In the genomic region with DNA sequence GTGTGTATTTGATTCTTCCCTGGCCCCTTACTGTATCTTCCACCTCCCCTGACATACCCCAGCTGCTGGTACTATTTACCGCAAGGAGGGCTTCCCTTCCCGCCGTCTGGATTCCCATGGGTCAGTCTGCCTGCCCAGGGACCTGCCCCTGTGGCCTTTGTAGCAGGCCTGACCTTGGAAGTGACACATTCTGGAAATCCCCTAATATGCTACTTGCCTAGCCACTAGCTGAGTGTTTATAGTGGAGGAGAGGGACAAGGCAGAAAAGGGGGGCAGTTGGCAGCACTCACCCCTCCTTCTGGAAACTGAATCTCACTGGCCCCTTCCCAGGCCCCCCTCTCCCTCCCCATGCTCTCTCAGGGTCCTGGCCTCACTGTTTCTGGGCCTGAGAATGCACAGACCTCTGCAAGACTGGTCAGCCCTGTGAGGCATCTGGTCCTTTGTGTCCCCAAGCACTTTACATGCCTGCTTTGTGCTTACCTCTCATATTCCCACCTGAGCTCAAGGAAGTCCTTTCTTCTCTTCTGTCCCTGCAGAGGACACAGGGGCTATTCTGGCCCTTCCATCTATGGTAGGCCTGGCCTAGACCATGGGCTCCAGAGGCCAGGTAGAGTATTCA, we compare ENCODE assay signal across 21 cellular contexts. TPM values are rescaled to one million over a fixed set of nuclear protein-coding genes. Genes with fewer than 3 reads are reported as not detected.
DNase-seq lines count a peak whose midpoint lies in the region; TF ChIP-seq lines count a peak whose summit lies in the region.
"Had no signal": no experiment of that assay in that cellular context is flagged by ENCODE, and none has a peak within 500 bp of the region (broad histone marks: within the 10 kb centered on the region; RNA-seq: fewer than 3 reads in every experiment).

No MANE protein-coding gene starts in this region.

- no peak overlapping the region for H2BK120ac ChIP-seq in mesenchymal stem cell (ENCODE audit: low read depth, low read length)

- CTCF ChIA-PET in activated naive CD4-positive, alpha-beta T cell treated with anti-CD3 and anti-CD28 coated beads for 36 hours (lab: Charles Lee), result no interaction called here

- DNase-seq in HK-2 (ENCODE audit: unreplicated experiment) (peak; percentile 16), fibroblast of villous mesenchyme (ENCODE audit: low read depth) (peak; percentile 2), mesenchymal stem cell (peak; percentile 43), kidney glomerular epithelial cell (lab: John Stamatoyannopoulos, UW) (no peak), endodermal cell (no peak)
- no peak for DNase-seq in activated effector memory CD4-positive, alpha-beta T cell treated with Interleukin-2 at 50 U/mL for 16 hours
- no peak for DNase-seq in activated naive CD4-positive, alpha-beta T cell treated with anti-CD3 and anti-CD28 coated beads for 36 hours
- DNase-seq: activated CD8-positive, alpha-beta T cell treated with anti-CD3 and anti-CD28 coated beads for 36 hours; activated gamma-delta T cell treated with Interleukin-2 at 50 U/mL for 16 hours; C1 segment of cervical spinal cord; heart left ventricle; KBM-7; NCI-H1436 treated with DMSO at 0.1 percent for 48 hours; NCI-H524; upper lobe of left lung had no signal

- H3K27ac Mint-ChIP-seq in activated naive CD4-positive, alpha-beta T cell treated with anti-CD3 and anti-CD28 coated beads for 36 hours, result no peak overlapping the region
- H3K27ac Mint-ChIP-seq in endodermal cell, result no peak overlapping the region
- H3K27ac Mint-ChIP-seq: activated CD8-positive, alpha-beta T cell treated with anti-CD3 and anti-CD28 coated beads for 36 hours; dendritic cell treated with granulocyte-macrophage colony-stimulating factor and Interleukin-4, amounts not matched to agents 40 ng/mL and 50 ng/mL, for 4 days had no signal

- H4K8ac ChIP-seq in mesenchymal stem cell (ENCODE audit: low read length), result no peak overlapping the region

- no peak overlapping the region for H2BK5ac ChIP-seq in mesenchymal stem cell (ENCODE audit: low read depth, low read length, poor library complexity, severe bottlenecking)

- no peak overlapping the region for H3K4ac ChIP-seq in mesenchymal stem cell (ENCODE audit: low read depth in 1 of 2, low read length in 2 of 2)

- 26% methylated on average over 3 of the region's 3 CpGs for WGBS in mesenchymal stem cell
- 89 to 100% methylated on average over 3 of the region's 3 CpGs for WGBS in endodermal cell (ENCODE audit: insufficient coverage in 1 of 2, insufficient read length in 1 of 2), 2 experiments

- H3K27me3 Mint-ChIP-seq in activated naive CD4-positive, alpha-beta T cell treated with anti-CD3 and anti-CD28 coated beads for 36 hours (ENCODE audit: low read depth), result no peaks in the 10 kb centered on the region
- peaks cover 35% of the 10 kb centered on the region for H3K27me3 Mint-ChIP-seq in endodermal cell (ENCODE audit: insufficient read depth)

- H3K9ac ChIP-seq in BLaER1 (no peak overlapping the region), mesenchymal stem cell (ENCODE audit: low read length) (no peak overlapping the region), endodermal cell (ENCODE audit: extremely low read depth, low read length, poor library complexity, severe bottlenecking) (no peak overlapping the region)

- no peak overlapping the region for H3K4me3 Mint-ChIP-seq in activated naive CD4-positive, alpha-beta T cell treated with anti-CD3 and anti-CD28 coated beads for 36 hours
- H3K4me3 Mint-ChIP-seq in endodermal cell, result no peak overlapping the region
- H3K4me3 Mint-ChIP-seq: activated CD8-positive, alpha-beta T cell treated with anti-CD3 and anti-CD28 coated beads for 36 hours; dendritic cell treated with granulocyte-macrophage colony-stimulating factor and Interleukin-4, amounts not matched to agents 40 ng/mL and 50 ng/mL, for 4 days had no signal

- 0 out of 2 replicates have a peak overlapping the region, but pooled peaks have one; percentile 30 for H3K4me2 ChIP-seq in BLaER1
- H3K4me2 ChIP-seq in mesenchymal stem cell (ENCODE audit: low read length, poor library complexity, severe bottlenecking), result no peak overlapping the region

- no peak overlapping the region for H4K91ac ChIP-seq in mesenchymal stem cell (ENCODE audit: low read length)

- no peaks in the 10 kb centered on the region for H3K4me1 Mint-ChIP-seq in activated naive CD4-positive, alpha-beta T cell treated with anti-CD3 and anti-CD28 coated beads for 36 hours (ENCODE audit: low read depth)
- H3K4me1 Mint-ChIP-seq in endodermal cell, result peaks cover 9% of the 10 kb centered on the region

- peaks cover 7% of the 10 kb centered on the region for H3K4me1 ChIP-seq in BLaER1
- peaks cover 2% of the 10 kb centered on the region for H3K4me1 ChIP-seq in mesenchymal stem cell (ENCODE audit: control insufficient read depth, insufficient read depth, low read depth, low read length)
- H3K4me1 ChIP-seq in endodermal cell (ENCODE audit: control insufficient read depth, insufficient read depth, low read length), result no peaks in the 10 kb centered on the region
- H3K4me1 ChIP-seq: breast epithelium, HAP-1 had no signal

- TF ChIP-seq CTCF in fibroblast of villous mesenchyme (IDR thresholded peaks at IDR 0.05; ENCODE audit: insufficient read depth, low read depth, low read length) (no peak), endodermal cell (conservative IDR thresholded peaks at IDR 0.05) (no peak)

- H3K36me3 ChIP-seq in BLaER1 (no peaks in the 10 kb centered on the region), mesenchymal stem cell (ENCODE audit: control insufficient read depth in 1 of 2, insufficient read depth in 2 of 2, low read depth in 1 of 2, low read length in 2 of 2) (no peaks in the 10 kb centered on the region), endodermal cell (ENCODE audit: control insufficient read depth, insufficient read depth, low read length) (no peaks in the 10 kb centered on the region)
- H3K36me3 ChIP-seq: breast epithelium, HAP-1, heart left ventricle, upper lobe of left lung had no signal

- H2AFZ ChIP-seq in mesenchymal stem cell (ENCODE audit: low read depth, low read length), result no peak overlapping the region

- H3K36me3 Mint-ChIP-seq in activated naive CD4-positive, alpha-beta T cell treated with anti-CD3 and anti-CD28 coated beads for 36 hours (ENCODE audit: low read depth), result no peaks in the 10 kb centered on the region
- no peaks in the 10 kb centered on the region for H3K36me3 Mint-ChIP-seq in endodermal cell (ENCODE audit: low read depth)

- H3K9me3 ChIP-seq in BLaER1, result no peaks in the 10 kb centered on the region
- H3K9me3 ChIP-seq in mesenchymal stem cell (ENCODE audit: control insufficient read depth, low read length), result no peaks in the 10 kb centered on the region
- no peaks in the 10 kb centered on the region for H3K9me3 ChIP-seq in endodermal cell (ENCODE audit: control insufficient read depth, low read length)
- H3K9me3 ChIP-seq: breast epithelium, HAP-1, heart left ventricle, upper lobe of left lung had no signal

- H3K27me3 ChIP-seq in BLaER1, result no peaks in the 10 kb centered on the region
- peaks cover 28 to 33% of the 10 kb centered on the region in 2 experiments for H3K27me3 ChIP-seq in mesenchymal stem cell (ENCODE audit: control insufficient read depth in 1 of 2, insufficient read depth in 1 of 2, low read length in 2 of 2)
- H3K27me3 ChIP-seq in endodermal cell (ENCODE audit: control insufficient read depth, insufficient read depth, low read length, poor library complexity, severe bottlenecking), result peaks cover 20% of the 10 kb centered on the region
- H3K27me3 ChIP-seq: breast epithelium, heart left ventricle, upper lobe of left lung had no signal

- H3K79me1 ChIP-seq in mesenchymal stem cell (replicated peaks; ENCODE audit: low read length, poor library complexity, severe bottlenecking), result no peaks in the 10 kb centered on the region

- no peak overlapping the region for H3K23ac ChIP-seq in mesenchymal stem cell (ENCODE audit: low read length in 2 of 2)

- H4K20me1 ChIP-seq in BLaER1, result no peaks in the 10 kb centered on the region

- H3K18ac ChIP-seq in mesenchymal stem cell (ENCODE audit: low read depth in 1 of 2, low read length in 2 of 2), result no peak overlapping the region

- H3K4me3 ChIP-seq in BLaER1 (no peak overlapping the region), fibroblast of villous mesenchyme (ENCODE audit: low read depth, low read length) (no peak overlapping the region), mesenchymal stem cell (ENCODE audit: insufficient read depth in 1 of 2, low read depth in 1 of 2, low read length in 2 of 2) (no peak overlapping the region), endodermal cell (ENCODE audit: low read length) (no peak overlapping the region)
- H3K4me3 ChIP-seq: breast epithelium, HAP-1, heart left ventricle, lung, upper lobe of left lung had no signal

- H2BK15ac ChIP-seq in mesenchymal stem cell (ENCODE audit: low read depth, poor library complexity, severe bottlenecking), result no peak overlapping the region

- H3K14ac ChIP-seq in mesenchymal stem cell (ENCODE audit: low read length in 2 of 2), result no peak overlapping the region

- no peak overlapping the region for H2BK12ac ChIP-seq in mesenchymal stem cell (ENCODE audit: low read length in 2 of 2)

- H2AK5ac ChIP-seq in mesenchymal stem cell (ENCODE audit: low read length, severe bottlenecking), result no peak overlapping the region

- H3K27ac ChIP-seq in BLaER1 (no peak overlapping the region), mesenchymal stem cell (ENCODE audit: low read length, poor library complexity, severe bottlenecking) (no peak overlapping the region), endodermal cell (ENCODE audit: low read depth, low read length) (no peak overlapping the region)
- H3K27ac ChIP-seq: breast epithelium, heart left ventricle, RWPE1, upper lobe of left lung had no signal

- H3K9me3 Mint-ChIP-seq in activated naive CD4-positive, alpha-beta T cell treated with anti-CD3 and anti-CD28 coated beads for 36 hours, result no peaks in the 10 kb centered on the region
- no peaks in the 10 kb centered on the region for H3K9me3 Mint-ChIP-seq in endodermal cell
- H3K9me3 Mint-ChIP-seq: activated CD8-positive, alpha-beta T cell treated with anti-CD3 and anti-CD28 coated beads for 36 hours; dendritic cell treated with granulocyte-macrophage colony-stimulating factor and Interleukin-4, amounts not matched to agents 40 ng/mL and 50 ng/mL, for 4 days had no signal

- intact Hi-C loops in activated naive CD4-positive, alpha-beta T cell treated with anti-CD3 and anti-CD28 coated beads for 36 hours (cut with micrococcal nuclease), result no loop called here

RNA-seq across cellular contexts. Expression of a gene that starts 8.2 kb away (rescaled TPM):
- total RNA-seq in fibroblast of villous mesenchyme (not detected in 2 replicates), endodermal cell (not detected)
- polyA plus RNA-seq in mesenchymal stem cell (2013, experiment 1 of 2), result not detected
- not detected for polyA plus RNA-seq in mesenchymal stem cell (2013, experiment 2 of 2)
- not detected for total RNA-seq in activated naive CD4-positive, alpha-beta T cell treated with anti-CD3 and anti-CD28 coated beads for 36 hours
- not detected for polyA plus RNA-seq in endodermal cell (2013, experiment 1 of 2)
- not detected for polyA plus RNA-seq in endodermal cell (2013, experiment 2 of 2)
- total RNA-seq: activated CD8-positive, alpha-beta T cell treated with anti-CD3 and anti-CD28 coated beads for 36 hours had no signal

RNA-seq across cellular contexts. Expression of a gene that starts 27.0 kb away (rescaled TPM):
- total RNA-seq in fibroblast of villous mesenchyme, result not detected in 2 replicates
- polyA plus RNA-seq in mesenchymal stem cell (2013, experiment 1 of 2), result not detected
- polyA plus RNA-seq in mesenchymal stem cell (2013, experiment 2 of 2), result not detected
- not detected for total RNA-seq in activated naive CD4-positive, alpha-beta T cell treated with anti-CD3 and anti-CD28 coated beads for 36 hours
- total RNA-seq in endodermal cell, result not detected
- not detected for polyA plus RNA-seq in endodermal cell (2013, experiment 1 of 2)
- not detected for polyA plus RNA-seq in endodermal cell (2013, experiment 2 of 2)
- total RNA-seq: activated CD8-positive, alpha-beta T cell treated with anti-CD3 and anti-CD28 coated beads for 36 hours had no signal

RNA-seq across cellular contexts. Expression of a gene that starts 55.6 kb away (rescaled TPM):
- total RNA-seq in fibroblast of villous mesenchyme (not detected in 2 replicates), endodermal cell (not detected)
- polyA plus RNA-seq in mesenchymal stem cell (2013, experiment 1 of 2), result not detected
- 0.10 TPM for polyA plus RNA-seq in mesenchymal stem cell (2013, experiment 2 of 2)
- total RNA-seq in activated naive CD4-positive, alpha-beta T cell treated with anti-CD3 and anti-CD28 coated beads for 36 hours, result under 1 TPM in 1 of 2 experiments, not detected in 1; 0.69 TPM
- polyA plus RNA-seq in endodermal cell (2013, experiment 1 of 2), result 0.53 TPM
- polyA plus RNA-seq in endodermal cell (2013, experiment 2 of 2), result not detected
- total RNA-seq: breast epithelium had no signal

Comparison
In these comparisons a context has a peak if more than half of its experiments do, and no peak if none do; other contexts are left out.
1. DNase-seq: peak in HK-2 (single experiment), fibroblast of villous mesenchyme (single experiment) and mesenchymal stem cell (single experiment); none in activated effector memory CD4-positive, alpha-beta T cell treated with Interleukin-2 at 50 U/mL for 16 hours (single experiment), kidney glomerular epithelial cell (single experiment), activated naive CD4-positive, alpha-beta T cell treated with anti-CD3 and anti-CD28 coated beads for 36 hours (single experiment) and endodermal cell (single experiment).